ENCODE assay signal across 1 cellular context in genomic region chr3:108221911-108222812, GRCh38.
TF ChIP-seq lines count a peak whose summit lies in the region.

IFT57 (minus strand) TSS chr3:108222424; CDS start chr3:108222322, 102 bp downstream.

TF ChIP-seq in K562, 482 proteins besides CTCF, POLR2A, EP300 and RAD21 (continued from another document and continues in another):
- TF ChIP-seq ZNF318 (IDR thresholded peaks at IDR 0.05; ENCODE audit: borderline replicate concordance in 1 of 2, low read depth in 1 of 2) (no peak), ETS1 (conservative IDR thresholded peaks at IDR 0.05; ENCODE audit: control insufficient read depth, low read depth, low read length) (no peak), RBM15 (IDR thresholded peaks at IDR 0.05; ENCODE audit: insufficient read depth, low read length) (no peak), DLX4 (CRISPR knock-in tag; IDR thresholded peaks at IDR 0.05) (no peak), MTF1 (CRISPR knock-in tag; IDR thresholded peaks at IDR 0.05; ENCODE audit: borderline replicate concordance) (no peak), SP1 (CRISPR knock-in tag; IDR thresholded peaks at IDR 0.05) (peak; percentile 53), TEAD4 (IDR thresholded peaks at IDR 0.05; ENCODE audit: low read length) (no peak), TEAD4 (CRISPR knock-in tag; IDR thresholded peaks at IDR 0.05; ENCODE audit: borderline replicate concordance) (no peak), ZNF655 (CRISPR knock-in tag; IDR thresholded peaks at IDR 0.05) (no peak), ZNF551 (CRISPR knock-in tag; IDR thresholded peaks at IDR 0.05) (no peak), ZNF174 (CRISPR knock-in tag; IDR thresholded peaks at IDR 0.05) (no peak), ARNT (IDR thresholded peaks at IDR 0.05) (no peak), GTF2F1 (IDR thresholded peaks at IDR 0.05; ENCODE audit: low read depth, low read length) (no peak), ZNF780A (CRISPR knock-in tag; IDR thresholded peaks at IDR 0.05) (no peak), IRF1 (CRISPR knock-in tag; IDR thresholded peaks at IDR 0.05; ENCODE audit: borderline replicate concordance) (no peak), E2F8 (IDR thresholded peaks at IDR 0.05; ENCODE audit: low read depth, partially characterized antibody) (no peak), SMARCA4 (IDR thresholded peaks at IDR 0.05) (no peak), CEBPB (tag; IDR thresholded peaks at IDR 0.05) (no peak), MAFF (IDR thresholded peaks at IDR 0.05; ENCODE audit: low read length) (no peak), SAFB (IDR thresholded peaks at IDR 0.05; ENCODE audit: borderline replicate concordance, low read depth, low read length) (no peak), SNIP1 (IDR thresholded peaks at IDR 0.05; ENCODE audit: low read depth) (no peak), BRD9 (IDR thresholded peaks at IDR 0.05; ENCODE audit: low read depth, partially characterized antibody) (no peak), XRCC5 (IDR thresholded peaks at IDR 0.05; ENCODE audit: low read depth, low read length) (no peak), RUNX1 (IDR thresholded peaks at IDR 0.05; ENCODE audit: low read depth) (no peak), RBBP5 (IDR thresholded peaks at IDR 0.05; ENCODE audit: borderline replicate concordance, insufficient read depth, low read length, poor library complexity, severe bottlenecking) (peak; percentile 78), GMEB1 (CRISPR knock-in tag; IDR thresholded peaks at IDR 0.05) (no peak), FOS (IDR thresholded peaks at IDR 0.05; ENCODE audit: extremely low read depth, insufficient read length) (peak; percentile 1), NCOA2 (IDR thresholded peaks at IDR 0.05; ENCODE audit: partially characterized antibody in 2 of 2) (no peak), FOXA3 (CRISPR knock-in tag; conservative IDR thresholded peaks at IDR 0.05 in 1 of 2, IDR thresholded peaks at IDR 0.05 in 1 of 2) (no peak), ARHGAP35 (IDR thresholded peaks at IDR 0.05; ENCODE audit: partially characterized antibody) (no peak), FOXO4 (CRISPR knock-in tag; IDR thresholded peaks at IDR 0.05) (0 out of 2 replicates have a peak, but pooled peaks have one; percentile 35), THRA (IDR thresholded peaks at IDR 0.05) (no peak)
- TF ChIP-seq, protein P1, sequence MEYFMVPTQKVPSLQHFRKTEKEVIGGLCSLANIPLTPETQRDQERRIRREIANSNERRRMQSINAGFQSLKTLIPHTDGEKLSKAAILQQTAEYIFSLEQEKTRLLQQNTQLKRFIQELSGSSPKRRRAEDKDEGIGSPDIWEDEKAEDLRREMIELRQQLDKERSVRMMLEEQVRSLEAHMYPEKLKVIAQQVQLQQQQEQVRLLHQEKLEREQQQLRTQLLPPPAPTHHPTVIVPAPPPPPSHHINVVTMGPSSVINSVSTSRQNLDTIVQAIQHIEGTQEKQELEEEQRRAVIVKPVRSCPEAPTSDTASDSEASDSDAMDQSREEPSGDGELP (CRISPR knock-in tag; IDR thresholded peaks at IDR 0.05; ENCODE audit: borderline replicate concordance), result no peak; the same call in 1 of the 2 replicates
- TF ChIP-seq, protein P2, sequence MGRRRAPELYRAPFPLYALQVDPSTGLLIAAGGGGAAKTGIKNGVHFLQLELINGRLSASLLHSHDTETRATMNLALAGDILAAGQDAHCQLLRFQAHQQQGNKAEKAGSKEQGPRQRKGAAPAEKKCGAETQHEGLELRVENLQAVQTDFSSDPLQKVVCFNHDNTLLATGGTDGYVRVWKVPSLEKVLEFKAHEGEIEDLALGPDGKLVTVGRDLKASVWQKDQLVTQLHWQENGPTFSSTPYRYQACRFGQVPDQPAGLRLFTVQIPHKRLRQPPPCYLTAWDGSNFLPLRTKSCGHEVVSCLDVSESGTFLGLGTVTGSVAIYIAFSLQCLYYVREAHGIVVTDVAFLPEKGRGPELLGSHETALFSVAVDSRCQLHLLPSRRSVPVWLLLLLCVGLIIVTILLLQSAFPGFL (CRISPR knock-in tag; IDR thresholded peaks at IDR 0.05), result no peak
